In genomic region chr9:33287087-33287490, GRCh38 we compare ENCODE assay signal across 8 cellular contexts.
A peak's percentile ranks its signal among the peaks of the same experiment; 100 is the strongest.
DNase-seq lines count a peak whose midpoint lies in the region; ATAC-seq and TF ChIP-seq lines count a peak whose summit lies in the region.

No MANE protein-coding gene starts in this region.

- in situ Hi-C loops in brain microvascular endothelial cell (cut with HindIII; ENCODE audit: low pct_ligation_motif_present, low sequenced_read_pairs): no loop called here

- peak overlapping the region in 1 of 5 donors; percentile 8 for H3K9ac ChIP-seq in subcutaneous abdominal adipose tissue (ENCODE audit: low read length in 5 of 5)

- peaks cover 1 to 27% (median 19%) of the 10 kb centered on the region in 5 donors for H3K4me1 ChIP-seq in subcutaneous abdominal adipose tissue (ENCODE audit: control insufficient read depth in 5 of 5, insufficient read depth in 5 of 5, low read length in 5 of 5)

- TF ChIP-seq CTCF in brain microvascular endothelial cell (IDR thresholded peaks at IDR 0.05; ENCODE audit: low read depth, low read length, missing control alignments): peak; percentile 83

- no peak for ATAC-seq in HG03196 (IDR thresholded peaks at IDR 0.05; ENCODE audit: unreplicated experiment)

- H3K27ac ChIP-seq in brain microvascular endothelial cell (no peak overlapping the region), layer of hippocampus (ENCODE audit: low read depth, low read length) (peak overlapping the region; percentile 43), subcutaneous abdominal adipose tissue (ENCODE audit: low read depth, low read length) (peak overlapping the region; percentile 61)

- DNase-seq in stimulated activated CD4-positive, alpha-beta T cell treated with anti-CD3 and anti-CD28 coated beads, Interleukin-15, amount 100 ng/mL, for 24 hours: peak; percentile 51
- no peak for DNase-seq in stimulated activated CD4-positive, alpha-beta T cell treated with anti-CD3 and anti-CD28 coated beads, Interleukin-4, amount 100 ng/mL, for 1 hour
- DNase-seq in NCI-H1105 (lab: John Stamatoyannopoulos, UW): peak; percentile 74
- peak; percentile 66 for DNase-seq in SKM-1 treated with dmso at 0.1 percent for 144 hours (lab: John Stamatoyannopoulos, UW; ENCODE audit: unreplicated experiment)
- peak; percentile 58 for DNase-seq in brain microvascular endothelial cell

- no peaks in the 10 kb centered on the region for H3K27me3 ChIP-seq in brain microvascular endothelial cell (replicated peaks)
- no peaks in the 10 kb centered on the region for H3K27me3 ChIP-seq in layer of hippocampus (ENCODE audit: control insufficient read depth, insufficient read depth, low read length)
- no peaks in the 10 kb centered on the region for H3K27me3 ChIP-seq in subcutaneous abdominal adipose tissue (ENCODE audit: control insufficient read depth in 5 of 5, insufficient read depth in 4 of 5, low read length in 5 of 5)

- no peaks in the 10 kb centered on the region for H3K9me3 ChIP-seq in subcutaneous abdominal adipose tissue (ENCODE audit: control insufficient read depth in 5 of 5, low read length in 5 of 5)

- peaks cover 5% of the 10 kb centered on the region for H3K36me3 ChIP-seq in brain microvascular endothelial cell (replicated peaks)
- H3K36me3 ChIP-seq in subcutaneous abdominal adipose tissue (ENCODE audit: control insufficient read depth in 5 of 5, insufficient read depth in 5 of 5, low read length in 5 of 5): peaks cover 5 to 29% (median 20%) of the 10 kb centered on the region in 5 donors

- H3K4me3 ChIP-seq in brain microvascular endothelial cell (ENCODE audit: low read depth, low read length) (no peak overlapping the region), subcutaneous abdominal adipose tissue (ENCODE audit: low read depth in 1 of 5, low read length in 5 of 5) (no peak overlapping the region)
